ENCODE assay signal across 26 cellular contexts in the genomic region with DNA sequence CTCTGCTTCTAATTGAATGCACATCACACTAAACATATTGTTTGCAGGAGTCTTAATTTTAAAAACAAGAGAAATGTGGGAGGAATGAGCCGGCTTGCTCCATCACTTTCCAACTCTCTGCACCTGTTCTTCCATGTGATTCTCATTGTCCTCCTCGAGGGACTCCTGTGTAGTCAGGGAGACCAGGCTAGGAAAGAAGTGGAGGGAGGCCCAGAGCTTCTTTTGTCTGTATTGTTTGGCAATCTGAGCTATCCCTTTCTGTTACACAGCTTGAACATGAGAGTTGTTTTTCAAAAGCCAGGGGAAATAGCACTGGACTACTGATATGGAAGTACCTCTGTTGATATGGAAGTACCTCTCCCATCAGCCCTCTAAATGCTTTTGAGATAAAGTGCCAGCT. TPM values are rescaled to one million over a fixed set of nuclear protein-coding genes. Genes with fewer than 3 reads are reported as not detected.
A peak's percentile ranks its signal among the peaks of the same experiment; 100 is the strongest.
DNase-seq lines count a peak whose midpoint lies in the region; ATAC-seq lines count a peak whose summit lies in the region.
"Had no signal": no experiment of that assay in that cellular context is flagged by ENCODE, and none has a peak within 500 bp of the region (broad histone marks: within the 10 kb centered on the region; RNA-seq: fewer than 3 reads in every experiment).

No MANE protein-coding gene starts in this region.

- no peaks in the 10 kb centered on the region for H3K36me3 ChIP-seq in ectodermal cell (ENCODE audit: control insufficient read depth, insufficient read depth, low read length)
- H3K36me3 ChIP-seq: brain microvascular endothelial cell, colonic mucosa, lower lobe of right lung had no signal

- H3K4me1 ChIP-seq in ectodermal cell (ENCODE audit: control insufficient read depth, insufficient read depth, low read length) = peaks cover 13% of the 10 kb centered on the region
- H3K4me1 ChIP-seq: colonic mucosa, lower lobe of right lung had no signal

- no peak overlapping the region for H3K4me3 ChIP-seq in ectodermal cell (ENCODE audit: insufficient read depth, low read depth, low read length)
- H3K4me3 ChIP-seq: colonic mucosa, lower lobe of right lung, mucosa of descending colon, PC-9 had no signal

- no peaks in the 10 kb centered on the region for H3K27me3 ChIP-seq in ectodermal cell (ENCODE audit: control insufficient read depth, insufficient read depth, low read length, poor library complexity, severe bottlenecking)
- H3K27me3 ChIP-seq: brain microvascular endothelial cell, colonic mucosa had no signal

- no peaks in the 10 kb centered on the region for H3K9me3 ChIP-seq in ectodermal cell (ENCODE audit: control insufficient read depth, low read length)
- H3K9me3 ChIP-seq: colonic mucosa, lower lobe of right lung, mucosa of descending colon had no signal

- H3K27ac ChIP-seq in ectodermal cell (ENCODE audit: insufficient read depth, low read depth, low read length, poor library complexity, severe bottlenecking) = peak overlapping the region; percentile 22
- H3K27ac ChIP-seq: brain microvascular endothelial cell, colonic mucosa, lower lobe of right lung, PC-9 had no signal

- peak; percentile 2 for DNase-seq in DMS79 (lab: John Stamatoyannopoulos, UW)
- DNase-seq in NCI-H128 (lab: John Stamatoyannopoulos, UW; ENCODE audit: unreplicated experiment) = peak; percentile 73
- DNase-seq in NCI-H2196 treated with DMSO at 0.1 percent for 48 hours (lab: John Stamatoyannopoulos, UW; ENCODE audit: unreplicated experiment) = peak; percentile 34
- no peak for DNase-seq in COLO829 (ENCODE audit: low spot score)
- no peak for DNase-seq in GOT3 (lab: John Stamatoyannopoulos, UW)
- DNase-seq: activated CD4-positive, CD25-positive, alpha-beta regulatory T cell treated with anti-CD3 and anti-CD28 coated beads, Interleukin-2, amount 50 U/mL, for 72 hours; activated CD8-positive, alpha-beta T cell treated with anti-CD3 and anti-CD28 coated beads for 36 hours; activated effector memory CD4-positive, alpha-beta T cell treated with anti-CD3 and anti-CD28 coated beads, Interleukin-2, amount 50 U/mL, for 16 hours; activated T-cell treated with anti-CD3 and anti-CD28 coated beads for 4 hours; brain microvascular endothelial cell; C1 segment of cervical spinal cord; colonic mucosa; GF-D8; IMR-90; kidney; lower lobe of right lung; mucosa of descending colon; NCI-H1694 treated with DMSO at 0.1 percent for 48 hours; nephron progenitor cell; PC-9; posterior cingulate gyrus; SIG-M5; substantia nigra had no signal

- no peak for ATAC-seq in GM21576 (IDR thresholded peaks at IDR 0.05; ENCODE audit: unreplicated experiment)
- ATAC-seq in HG02571 (IDR thresholded peaks at IDR 0.05; ENCODE audit: unreplicated experiment) = no peak
- ATAC-seq: activated CD8-positive, alpha-beta T cell treated with anti-CD3 and anti-CD28 coated beads for 36 hours; lower lobe of right lung; mucosa of descending colon had no signal

- 13% methylated on average over 2 of the region's 2 CpGs for WGBS in ectodermal cell, 2 experiments

RNA-seq across cellular contexts. Expression of gene LRRC8D, which starts 18.8 kb away (rescaled TPM):
- 39.7 TPM for polyA plus RNA-seq in ectodermal cell (2013, experiment 1 of 4)
- 47.8 TPM for polyA plus RNA-seq in ectodermal cell (2013, experiment 2 of 4)
- 32.3 TPM for polyA plus RNA-seq in ectodermal cell (2013, experiment 3 of 4)
- 34.0 TPM for polyA plus RNA-seq in ectodermal cell (2013, experiment 4 of 4)

Comparison
In these comparisons a context has a peak if more than half of its experiments do, and no peak if none do; other contexts are left out.
1. DNase-seq: peak in DMS79 (single experiment), NCI-H128 (single experiment) and NCI-H2196 treated with DMSO at 0.1 percent for 48 hours (single experiment); none in COLO829 (single experiment) and GOT3 (single experiment).